In the genomic region with DNA sequence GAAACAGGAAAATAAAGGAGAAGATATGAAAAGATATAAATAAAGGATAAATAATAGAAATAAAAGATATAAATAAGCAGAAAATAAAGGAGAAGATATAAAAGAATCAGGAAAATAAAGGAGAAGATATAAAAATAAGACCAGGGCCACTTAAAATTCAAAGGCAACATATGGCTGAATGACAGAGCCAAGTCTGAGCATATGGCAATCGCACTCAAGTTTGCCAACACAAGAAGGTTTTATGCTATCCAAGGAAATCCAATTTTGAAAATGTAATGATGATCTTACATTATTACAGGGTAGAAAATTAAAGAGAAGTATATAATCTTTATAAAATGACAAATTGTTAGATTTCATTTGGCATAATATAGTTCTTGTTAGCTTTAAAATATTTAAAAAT, we compare ENCODE assay signal across 24 cellular contexts.
"Had no signal": no experiment of that assay in that cellular context is flagged by ENCODE, and none has a peak within 500 bp of the region (broad histone marks: within the 10 kb centered on the region; RNA-seq: fewer than 3 reads in every experiment).

No MANE protein-coding gene starts in this region.

- H3K27ac ChIP-seq: brain microvascular endothelial cell, cardiac muscle cell, colonic mucosa, KMS-11 had no signal

- H3K27ac Mint-ChIP-seq: activated CD4-positive, alpha-beta memory T cell treated with anti-CD3 and anti-CD28 coated beads, Interleukin-2, amount 10 ng/mL, durations not matched to agents 7 days and 5 days; activated CD4-positive, alpha-beta T cell treated with anti-CD3 and anti-CD28 coated beads for 36 hours; activated naive CD4-positive, alpha-beta T cell treated with anti-CD3 and anti-CD28 coated beads, Interleukin-2, amount 10 ng/mL, durations not matched to agents 7 days and 5 days; activated naive CD8-positive, alpha-beta T cell treated with anti-CD3 and anti-CD28 coated beads for 36 hours; activated T-helper 2 cell treated with anti-CD3 and anti-CD28 coated beads, Interferon-gamma antibody, Interleukin-2, Interleukin-4, amounts not matched to agents 10 μg/mL and 5 μg/mL and 100 μg/mL, durations not matched to agents 14 hours and 24 hours and 36 hours; T-helper 17 cell had no signal

- H3K9me3 Mint-ChIP-seq: activated CD4-positive, alpha-beta memory T cell treated with anti-CD3 and anti-CD28 coated beads, Interleukin-2, amount 10 ng/mL, durations not matched to agents 7 days and 5 days; activated naive CD4-positive, alpha-beta T cell treated with anti-CD3 and anti-CD28 coated beads, Interleukin-2, amount 10 ng/mL, durations not matched to agents 7 days and 5 days; activated naive CD8-positive, alpha-beta T cell treated with anti-CD3 and anti-CD28 coated beads for 36 hours; activated T-helper 2 cell treated with anti-CD3 and anti-CD28 coated beads, Interferon-gamma antibody, Interleukin-2, Interleukin-4, amounts not matched to agents 10 μg/mL and 5 μg/mL and 100 μg/mL, durations not matched to agents 14 hours and 24 hours and 36 hours had no signal

- H3K4me1 Mint-ChIP-seq: activated CD4-positive, alpha-beta memory T cell treated with anti-CD3 and anti-CD28 coated beads, Interleukin-2, amount 10 ng/mL, durations not matched to agents 7 days and 5 days; activated CD4-positive, alpha-beta T cell treated with anti-CD3 and anti-CD28 coated beads for 36 hours; activated naive CD4-positive, alpha-beta T cell treated with anti-CD3 and anti-CD28 coated beads, Interleukin-2, amount 10 ng/mL, durations not matched to agents 7 days and 5 days; activated naive CD8-positive, alpha-beta T cell treated with anti-CD3 and anti-CD28 coated beads for 36 hours had no signal

- H3K4me2 ChIP-seq: KMS-11 had no signal

- H3K4me3 Mint-ChIP-seq: activated CD4-positive, alpha-beta memory T cell treated with anti-CD3 and anti-CD28 coated beads, Interleukin-2, amount 10 ng/mL, durations not matched to agents 7 days and 5 days; activated CD4-positive, alpha-beta T cell treated with anti-CD3 and anti-CD28 coated beads for 36 hours; activated naive CD4-positive, alpha-beta T cell treated with anti-CD3 and anti-CD28 coated beads, Interleukin-2, amount 10 ng/mL, durations not matched to agents 7 days and 5 days; activated naive CD8-positive, alpha-beta T cell treated with anti-CD3 and anti-CD28 coated beads for 36 hours; T-helper 17 cell had no signal

- H3K4me3 ChIP-seq: cardiac muscle cell, colonic mucosa, MG63 had no signal

- H3K27me3 Mint-ChIP-seq: activated CD4-positive, alpha-beta memory T cell treated with anti-CD3 and anti-CD28 coated beads, Interleukin-2, amount 10 ng/mL, durations not matched to agents 7 days and 5 days; activated CD4-positive, alpha-beta T cell treated with anti-CD3 and anti-CD28 coated beads for 36 hours; activated naive CD4-positive, alpha-beta T cell treated with anti-CD3 and anti-CD28 coated beads, Interleukin-2, amount 10 ng/mL, durations not matched to agents 7 days and 5 days; activated naive CD8-positive, alpha-beta T cell treated with anti-CD3 and anti-CD28 coated beads for 36 hours; T-helper 17 cell had no signal

- H3K27me3 ChIP-seq: brain microvascular endothelial cell, cardiac muscle cell, colonic mucosa, MG63 had no signal

- DNase-seq: activated CD4-positive, alpha-beta memory T cell treated with anti-CD3 and anti-CD28 coated beads, Interleukin-2, amount 10 ng/mL, durations not matched to agents 7 days and 5 days; activated CD4-positive, alpha-beta T cell treated with anti-CD3 and anti-CD28 coated beads for 36 hours; activated CD4-positive, alpha-beta T cell treated with anti-CD3 and anti-CD28 coated beads, Interleukin-2, amount 50 U/mL, for 1 hour; activated gamma-delta T cell treated with Interleukin-2 at 50 U/mL for 16 hours; activated naive CD4-positive, alpha-beta T cell treated with anti-CD3 and anti-CD28 coated beads, Interleukin-2, amount 10 ng/mL, durations not matched to agents 7 days and 5 days; activated naive CD8-positive, alpha-beta T cell treated with anti-CD3 and anti-CD28 coated beads for 36 hours; activated T-cell treated with anti-CD3 and anti-CD28 coated beads for 4 hours; activated T-cell treated with anti-CD3 and anti-CD28 coated beads, Interleukin-2, amount 50 U/mL, for 48 hours; brain microvascular endothelial cell; colonic mucosa; MG63; MV-4-11; NCI-H1092 treated with DMSO at 0.1 percent for 48 hours; NCI-H1417 treated with DMSO at 0.1 percent for 48 hours; NCI-H187; NCI-H2081 treated with DMSO at 0.1 percent for 48 hours; NCI-H345; NCI-H748 treated with DMSO at 0.1 percent for 48 hours; SIG-M5; T-helper 17 cell; T-helper 9 cell had no signal

- ATAC-seq: activated CD4-positive, alpha-beta T cell treated with anti-CD3 and anti-CD28 coated beads for 36 hours; T-helper 17 cell had no signal

- H3K36me3 ChIP-seq: brain microvascular endothelial cell, cardiac muscle cell, colonic mucosa had no signal

- H3K9me3 ChIP-seq: colonic mucosa, MG63 had no signal

- H3K9ac ChIP-seq: KMS-11 had no signal

- H3K4me1 ChIP-seq: colonic mucosa had no signal
